ENCODE assay signal across 1 cellular context in genomic region chr2:47000679-47001075, GRCh38.
TF ChIP-seq lines count a peak whose summit lies in the region.

No MANE protein-coding gene starts in this region.

TF ChIP-seq in WTC11, 78 proteins besides CTCF, POLR2A, EP300 and RAD21 (continued from another document):
- TF ChIP-seq AR (CRISPR knock-in tag; IDR thresholded peaks at IDR 0.05) (no peak), CREM (CRISPR knock-in tag; IDR thresholded peaks at IDR 0.05) (no peak), OVOL2 (CRISPR knock-in tag; IDR thresholded peaks at IDR 0.05; ENCODE audit: borderline replicate concordance) (no peak), ZNF263 (CRISPR knock-in tag; IDR thresholded peaks at IDR 0.05; ENCODE audit: low read depth) (no peak), MLX (CRISPR knock-in tag; IDR thresholded peaks at IDR 0.05) (no peak), FOXK1 (CRISPR knock-in tag; IDR thresholded peaks at IDR 0.05) (no peak), NFYB (CRISPR knock-in tag; conservative IDR thresholded peaks at IDR 0.05; ENCODE audit: low read depth) (no peak), ZNF138 (CRISPR knock-in tag; conservative IDR thresholded peaks at IDR 0.05) (no peak), ZNF416 (CRISPR knock-in tag; IDR thresholded peaks at IDR 0.05) (no peak), ATF6 (CRISPR knock-in tag; IDR thresholded peaks at IDR 0.05) (no peak), TCF7 (CRISPR knock-in tag; IDR thresholded peaks at IDR 0.05; ENCODE audit: low read depth) (no peak), ZNF423 (CRISPR knock-in tag; IDR thresholded peaks at IDR 0.05) (no peak), IRF1 (CRISPR knock-in tag; IDR thresholded peaks at IDR 0.05) (no peak)
TF ChIP-seq in WTC11: peak in this region for 0.
